In genomic region chr11:110857885-110858555, GRCh38 we compare ENCODE assay signal across 1 cellular context.
TF ChIP-seq lines count a peak whose summit lies in the region.

No MANE protein-coding gene starts in this region.

TF ChIP-seq in HepG2, 621 proteins besides CTCF, POLR2A, EP300 and RAD21 (continued from another document):
- TF ChIP-seq TEF (CRISPR knock-in tag; IDR thresholded peaks at IDR 0.05) (no peak), ZNF720 (CRISPR knock-in tag; IDR thresholded peaks at IDR 0.05) (no peak), ZBTB34 (CRISPR knock-in tag; IDR thresholded peaks at IDR 0.05) (no peak)
